ENCODE assay signal across 18 cellular contexts in genomic region chr2:36427790-36428243, GRCh38.
DNase-seq lines count a peak whose midpoint lies in the region; ATAC-seq and TF ChIP-seq lines count a peak whose summit lies in the region.
"Had no signal": no experiment of that assay in that cellular context is flagged by ENCODE, and none has a peak within 500 bp of the region (broad histone marks: within the 10 kb centered on the region; RNA-seq: fewer than 3 reads in every experiment).

No MANE protein-coding gene starts in this region.

- peak in 1 of 2 experiments; percentile 42 for DNase-seq in Caco-2
- DNase-seq in LHCN-M2 (ENCODE audit: low read depth), result peak; percentile 72
- peak; percentile 46 for DNase-seq in choroid plexus epithelial cell (ENCODE audit: low read depth)
- peak; percentile 37 for DNase-seq in myocyte (ENCODE audit: low read depth)
- no peak for DNase-seq in foreskin melanocyte
- DNase-seq in naive thymus-derived CD8-positive, alpha-beta T cell, result no peak
- DNase-seq: activated naive CD4-positive, alpha-beta T cell treated with anti-CD3 and anti-CD28 coated beads for 36 hours; body of pancreas; esophagus squamous epithelium; left ventricle myocardium inferior; naive B cell; NCI-H774; stimulated activated CD4-positive, alpha-beta T cell treated with anti-CD3 and anti-CD28 coated beads, Interleukin-15, amount 100 ng/mL, for 24 hours had no signal

- no peaks in the 10 kb centered on the region for H3K27me3 Mint-ChIP-seq in Caco-2 (ENCODE audit: insufficient read depth, unreplicated experiment)
- H3K27me3 Mint-ChIP-seq in naive thymus-derived CD8-positive, alpha-beta T cell, result no peaks in the 10 kb centered on the region
- H3K27me3 Mint-ChIP-seq: naive B cell had no signal

- POLR2A ChIA-PET in Caco-2 (lab: Charles Lee), result no interaction called here
- POLR2A ChIA-PET in naive thymus-derived CD8-positive, alpha-beta T cell (lab: Charles Lee), result no interaction called here

- no TSS peak for BruUV-seq in Caco-2 (replicated peaks; lab: Mats Ljungman, UMichigan)

- H3K9me3 ChIP-seq in Caco-2, result no peaks in the 10 kb centered on the region
- H3K9me3 ChIP-seq: body of pancreas, esophagus squamous epithelium, left ventricle myocardium inferior, prostate gland had no signal

- intact Hi-C loops in Caco-2 (cut with micrococcal nuclease; ENCODE audit: unreplicated experiment), result loop anchor here (1.0 kb wide), 1 partner anchor 10 kb away; no protein-coding TSS in a partner anchor

- ATAC-seq in HG02798 (IDR thresholded peaks at IDR 0.05; ENCODE audit: poor library complexity, unreplicated experiment), result no peak
- ATAC-seq in GM21619 (IDR thresholded peaks at IDR 0.05; ENCODE audit: unreplicated experiment), result no peak
- no peak for ATAC-seq in naive thymus-derived CD8-positive, alpha-beta T cell
- ATAC-seq: activated CD4-positive, CD25-positive, alpha-beta regulatory T cell treated with anti-CD3 and anti-CD28 coated beads, Interleukin-2, amount 50 U/mL, for 24 hours; body of pancreas had no signal

- TF ChIP-seq CTCF in Caco-2 (IDR thresholded peaks at IDR 0.05; ENCODE audit: insufficient read depth in 1 of 2, low read depth in 1 of 2, low read length in 1 of 2, severe bottlenecking in 1 of 2, unreplicated experiment in 1 of 2) (no peak), choroid plexus epithelial cell (conservative IDR thresholded peaks at IDR 0.05; ENCODE audit: low read depth, low read length) (no peak)

- H3K36me3 Mint-ChIP-seq in Caco-2 (ENCODE audit: insufficient read depth, unreplicated experiment), result peaks cover 97% of the 10 kb centered on the region
- H3K36me3 Mint-ChIP-seq in naive thymus-derived CD8-positive, alpha-beta T cell, result no peaks in the 10 kb centered on the region

- CTCF ChIA-PET in Caco-2 (lab: Charles Lee), result no interaction called here

- peaks cover 2% of the 10 kb centered on the region for H3K36me3 ChIP-seq in Caco-2 (ENCODE audit: control insufficient read depth, insufficient read depth, low read length)
- H3K36me3 ChIP-seq: esophagus squamous epithelium, left ventricle myocardium inferior, prostate gland had no signal

- no peak overlapping the region for H3K4me3 Mint-ChIP-seq in Caco-2 (ENCODE audit: unreplicated experiment)
- no peak overlapping the region for H3K4me3 Mint-ChIP-seq in naive thymus-derived CD8-positive, alpha-beta T cell
- H3K4me3 Mint-ChIP-seq: activated naive CD4-positive, alpha-beta T cell treated with anti-CD3 and anti-CD28 coated beads for 36 hours; naive B cell; T-helper 1 cell treated with Interleukin-12 subunit alpha and Interleukin-12 subunit beta and Interleukin-4 antibody, amounts not matched to agents 30 μg/mL and 1 μg/mL, for 36 hours had no signal

- H3K27me3 ChIP-seq in Caco-2 (replicated peaks; ENCODE audit: control insufficient read depth, insufficient read depth, low read length), result no peaks in the 10 kb centered on the region
- H3K27me3 ChIP-seq: body of pancreas, esophagus squamous epithelium had no signal

- H3K4me1 ChIP-seq in Caco-2, result peaks cover 34% of the 10 kb centered on the region

- H3K9me3 Mint-ChIP-seq in Caco-2 (ENCODE audit: unreplicated experiment), result no peaks in the 10 kb centered on the region
- no peaks in the 10 kb centered on the region for H3K9me3 Mint-ChIP-seq in naive thymus-derived CD8-positive, alpha-beta T cell
- H3K9me3 Mint-ChIP-seq: activated naive CD4-positive, alpha-beta T cell treated with anti-CD3 and anti-CD28 coated beads for 36 hours; naive B cell; T-helper 1 cell treated with Interleukin-12 subunit alpha and Interleukin-12 subunit beta and Interleukin-4 antibody, amounts not matched to agents 30 μg/mL and 1 μg/mL, for 36 hours had no signal

- H3K4me1 Mint-ChIP-seq in Caco-2 (ENCODE audit: low read depth, unreplicated experiment), result peaks cover 35% of the 10 kb centered on the region
- no peaks in the 10 kb centered on the region for H3K4me1 Mint-ChIP-seq in naive thymus-derived CD8-positive, alpha-beta T cell

- H3K4me3 ChIP-seq in Caco-2 (ENCODE audit: low read depth, low read length) (no peak overlapping the region), choroid plexus epithelial cell (ENCODE audit: low read depth, low read length) (no peak overlapping the region)
- H3K4me3 ChIP-seq: body of pancreas, esophagus squamous epithelium, left ventricle myocardium inferior, prostate gland had no signal

- H3K27ac Mint-ChIP-seq in Caco-2 (ENCODE audit: unreplicated experiment), result peak overlapping the region; percentile 47
- no peak overlapping the region for H3K27ac Mint-ChIP-seq in naive thymus-derived CD8-positive, alpha-beta T cell
- H3K27ac Mint-ChIP-seq: activated naive CD4-positive, alpha-beta T cell treated with anti-CD3 and anti-CD28 coated beads for 36 hours; T-helper 1 cell treated with Interleukin-12 subunit alpha and Interleukin-12 subunit beta and Interleukin-4 antibody, amounts not matched to agents 30 μg/mL and 1 μg/mL, for 36 hours had no signal

Comparison
In these comparisons a context has a peak if more than half of its experiments do, and no peak if none do; other contexts are left out.
1. DNase-seq: peak in LHCN-M2 (single experiment), choroid plexus epithelial cell (single experiment) and myocyte (single experiment); none in foreskin melanocyte (single experiment) and naive thymus-derived CD8-positive, alpha-beta T cell (0 of 10).